9 cellular contexts compared by ENCODE assay signal in genomic region chrX:10725071-10725470, GRCh38.
DNase-seq lines count a peak whose midpoint lies in the region; ATAC-seq, FAIRE-seq and TF ChIP-seq lines count a peak whose summit lies in the region.
"Had no signal": no experiment of that assay in that cellular context is flagged by ENCODE, and none has a peak within 500 bp of the region (broad histone marks: within the 10 kb centered on the region; RNA-seq: fewer than 3 reads in every experiment).

No MANE protein-coding gene starts in this region.

- peaks cover 3% of the 10 kb centered on the region for H3K9me3 Mint-ChIP-seq in progenitor cell of endocrine pancreas (ENCODE audit: low read depth)

- H3K9me1 ChIP-seq in IMR-90 (ENCODE audit: insufficient read depth, low read length) (no peaks in the 10 kb centered on the region), K562 (ENCODE audit: control insufficient read depth, insufficient read depth, low read length) (no peaks in the 10 kb centered on the region)

- no peak overlapping the region for H2BK20ac ChIP-seq in IMR-90 (ENCODE audit: low read depth, low read length)

- no peaks in the 10 kb centered on the region for H3K79me2 ChIP-seq in K562 (ENCODE audit: control insufficient read depth, insufficient read depth, low read length)

- no peak overlapping the region for H3K4me3 Mint-ChIP-seq in progenitor cell of endocrine pancreas (ENCODE audit: low read depth)

- H3K27ac ChIP-seq in IMR-90 (ENCODE audit: insufficient read depth, low read length) (no peak overlapping the region), K562 (ENCODE audit: extremely low read depth, low read depth, low read length) (no peak overlapping the region), caudate nucleus (ENCODE audit: low read depth, low read length) (no peak overlapping the region)

- CTCF ChIA-PET in IMR-90 (lab: Yijun Ruan, JAX), result interaction anchor here (0.7 to 1.4 kb wide), 5 partner anchors 17 to 534 kb away, joined by 3 to 5 read pairs (median 4); no protein-coding TSS in a partner anchor
- CTCF ChIA-PET in K562 (lab: Yijun Ruan, JAX; ENCODE audit: low intra/inter-chr PET ratio), result no interaction called here

- WGBS in IMR-90 (ENCODE audit: extremely low coverage in 2 of 2, insufficient read length in 1 of 2), 2 experiments, result no CpG with 5 or more reads among the region's 3 CpGs
- WGBS in K562 (ENCODE audit: insufficient coverage, low coverage, missing lambda C conversion rate), result 0% methylated on average over 3 of the region's 3 CpGs

- ATAC-seq in IMR-90 (ENCODE audit: low read depth) (no peak), K562 (peak; percentile 63; the same call in 1 of the 3 replicates), HG02763 (IDR thresholded peaks at IDR 0.05; ENCODE audit: unreplicated experiment) (no peak), esophagus mucosa (no peak)

- BruUV-seq in IMR-90 (replicated peaks; lab: Mats Ljungman, UMichigan), result no TSS peak
- BruUV-seq in K562 (replicated peaks; lab: Mats Ljungman, UMichigan), result no TSS peak

- H2AK5ac ChIP-seq in IMR-90 (ENCODE audit: low read depth, low read length), result no peak overlapping the region

- intact Hi-C loops in IMR-90 (cut with micrococcal nuclease), result no loop called here
- intact Hi-C loops in K562 (cut with micrococcal nuclease), result no loop called here

- dilution Hi-C loops in IMR-90 (cut with HindIII; ENCODE audit: low sequenced_read_pairs, unreplicated experiment), result no loop called here

- H3K4me1 Mint-ChIP-seq in progenitor cell of endocrine pancreas (ENCODE audit: low read depth), result no peaks in the 10 kb centered on the region

- H3K4me3 ChIP-seq in IMR-90 (ENCODE audit: insufficient read depth, low read depth, low read length) (no peak overlapping the region), K562 (no peak overlapping the region)

- H4K20me1 ChIP-seq in IMR-90 (ENCODE audit: insufficient read depth, low read length) (no peaks in the 10 kb centered on the region), K562 (replicated peaks; ENCODE audit: control insufficient read depth, insufficient read depth, low read length) (no peaks in the 10 kb centered on the region)

- H3K4me2 ChIP-seq in IMR-90 (ENCODE audit: low read depth, low read length), result no peak overlapping the region
- no peak overlapping the region for H3K4me2 ChIP-seq in K562 (ENCODE audit: insufficient read depth, low read length)

- H4K91ac ChIP-seq in IMR-90 (ENCODE audit: insufficient read depth, low read depth, low read length), result no peak overlapping the region

- TF ChIP-seq CTCF in IMR-90 (conservative IDR thresholded peaks at IDR 0.05; ENCODE audit: low read depth, low read length) (0 out of 2 replicates have a peak, but pooled peaks have one; percentile 22), K562 (IDR thresholded peaks at IDR 0.05 in 2 of 3, conservative IDR thresholded peaks at IDR 0.05 in 1 of 3; ENCODE audit: insufficient read depth in 2 of 3, low read depth in 1 of 3, low read length in 3 of 3) (peak; percentile 27 to 39 (median 33); a peak in 4 of 6 replicates), progenitor cell of endocrine pancreas (IDR thresholded peaks at IDR 0.05; ENCODE audit: unreplicated experiment) (peak; percentile 48)

- in situ Hi-C loops in IMR-90 (cut with MboI; ENCODE audit: low sequenced_read_pairs), result no loop called here
- in situ Hi-C loops in K562 (cut with MboI), result no loop called here

- no peaks in the 10 kb centered on the region for H3K79me1 ChIP-seq in IMR-90 (ENCODE audit: low read depth in 1 of 2, low read length in 2 of 2)

- H2AK9ac ChIP-seq in IMR-90 (replicated peaks; ENCODE audit: low read depth, low read length, poor library complexity), result no peak overlapping the region

- H4K5ac ChIP-seq in IMR-90 (ENCODE audit: low read depth, low read length), result no peak overlapping the region

- H3K4me1 ChIP-seq in IMR-90 (ENCODE audit: control insufficient read depth, insufficient read depth, low read length) (0 out of 2 replicates have a peak, but pooled peaks cover 1% of the 10 kb centered on the region), K562 (replicated peaks in 1 of 2; ENCODE audit: control insufficient read depth in 2 of 2, insufficient read depth in 2 of 2, low read length in 2 of 2) (no peaks in the 10 kb centered on the region)

- H2BK5ac ChIP-seq in IMR-90 (ENCODE audit: low read depth, low read length, poor library complexity, severe bottlenecking), result no peak overlapping the region

- H2AFZ ChIP-seq in IMR-90 (replicated peaks; ENCODE audit: low read length, poor library complexity) (no peak overlapping the region), K562 (ENCODE audit: low read depth, low read length) (no peak overlapping the region)

- no peak for TF ChIP-seq EP300 in K562 (IDR thresholded peaks at IDR 0.05; ENCODE audit: low read length)

- H3K9ac ChIP-seq in IMR-90 (ENCODE audit: low read depth, low read length), result no peak overlapping the region
- H3K9ac ChIP-seq in K562 (ENCODE audit: insufficient read depth in 1 of 2, low read depth in 2 of 2, low read length in 2 of 2), result no peak overlapping the region

- POLR2A ChIA-PET in IMR-90 (lab: Charles Lee; ENCODE audit: unreplicated experiment) (interaction anchor here (1.0 kb wide), 1 partner anchor 376 kb away, joined by 5 read pairs; no protein-coding TSS in a partner anchor), K562 (lab: Yijun Ruan, JAX) (interaction anchor here (0.6 to 0.9 kb wide), 3 partner anchors 10 to 1186 kb away, joined by 3 read pairs; no protein-coding TSS in a partner anchor)

- DNase-seq in SIG-M5 treated with dmso at 0.1 percent for 504 hours (lab: John Stamatoyannopoulos, UW; ENCODE audit: unreplicated experiment) (peak; percentile 0), SIG-M5 (lab: John Stamatoyannopoulos, UW) (no peak), IMR-90 (peak; percentile 4), K562 (ENCODE audit: extremely low read depth in 1 of 4, low spot score in 3 of 4) (peak; percentile 8 to 32 (median 22)), progenitor cell of endocrine pancreas (ENCODE audit: low spot score, unreplicated experiment) (no peak), caudate nucleus (lab: John Stamatoyannopoulos, UW) (no peak)
- DNase-seq: C1 segment of cervical spinal cord had no signal

- no peak overlapping the region for H3K27ac Mint-ChIP-seq in progenitor cell of endocrine pancreas

- FAIRE-seq in K562 (lab: Jason Lieb, UNC), result no peak

- no peak overlapping the region for H3K14ac ChIP-seq in IMR-90 (replicated peaks; ENCODE audit: low read depth, low read length)

- H3K56ac ChIP-seq in IMR-90 (ENCODE audit: extremely low read depth, insufficient read depth, low read length), result no peak overlapping the region

- H3K36me3 ChIP-seq in IMR-90 (ENCODE audit: control insufficient read depth, insufficient read depth, low read length), result no peaks in the 10 kb centered on the region
- H3K36me3 ChIP-seq in K562 (ENCODE audit: control insufficient read depth, insufficient read depth, low read length), result no peaks in the 10 kb centered on the region

- H3K27me3 ChIP-seq in IMR-90 (ENCODE audit: control insufficient read depth, insufficient read depth, low read length) (no peaks in the 10 kb centered on the region), K562 (ENCODE audit: control insufficient read depth in 2 of 2, insufficient read depth in 2 of 2, low read length in 2 of 2) (peaks cover 0 to 2% of the 10 kb centered on the region in 2 experiments; a peak in 1 of 5 replicates)

- H3K18ac ChIP-seq in IMR-90 (ENCODE audit: low read depth, low read length), result no peak overlapping the region

- no peak overlapping the region for H2BK15ac ChIP-seq in IMR-90 (ENCODE audit: low read depth, low read length)

- H2BK120ac ChIP-seq in IMR-90 (ENCODE audit: low read depth, low read length), result no peak overlapping the region

- no peaks in the 10 kb centered on the region for H3K36me3 Mint-ChIP-seq in progenitor cell of endocrine pancreas (ENCODE audit: insufficient read depth)

- H3K9me3 ChIP-seq in IMR-90 (ENCODE audit: control insufficient read depth, insufficient read depth, low read length), result no peaks in the 10 kb centered on the region
- H3K9me3 ChIP-seq in K562 (replicated peaks; ENCODE audit: control insufficient read depth, insufficient read depth, low read depth, low read length), result no peaks in the 10 kb centered on the region

- TF ChIP-seq POLR2A in IMR-90 (IDR thresholded peaks at IDR 0.05; ENCODE audit: low read depth, low read length) (no peak), K562 (conservative IDR thresholded peaks at IDR 0.05) (no peak)

- H3K23ac ChIP-seq in IMR-90 (ENCODE audit: low read depth, low read length), result no peak overlapping the region

- no peak overlapping the region for H4K8ac ChIP-seq in IMR-90 (ENCODE audit: low read depth in 2 of 2, low read length in 2 of 2)

- H3K27me3 Mint-ChIP-seq in progenitor cell of endocrine pancreas, result no peaks in the 10 kb centered on the region

- H3K4ac ChIP-seq in IMR-90 (ENCODE audit: low read depth, low read length), result no peak overlapping the region

- TF ChIP-seq RAD21 in IMR-90 (IDR thresholded peaks at IDR 0.05; ENCODE audit: low read length) (no peak), K562 (CRISPR knock-in tag; conservative IDR thresholded peaks at IDR 0.05 in 1 of 2, IDR thresholded peaks at IDR 0.05 in 1 of 2) (no peak)

TF ChIP-seq in IMR-90, 13 proteins besides CTCF, POLR2A, EP300 and RAD21 (continues in another document):
- no peak for TF ChIP-seq USF2 (IDR thresholded peaks at IDR 0.05; ENCODE audit: low read depth, low read length)
- no peak for TF ChIP-seq MAFK (IDR thresholded peaks at IDR 0.05; ENCODE audit: low read depth, low read length)
- no peak for TF ChIP-seq FOS (IDR thresholded peaks at IDR 0.05; ENCODE audit: low read depth, low read length)
- TF ChIP-seq RFX5 (IDR thresholded peaks at IDR 0.05; ENCODE audit: low read depth, low read length), result no peak

TF ChIP-seq in K562, 482 proteins besides CTCF, POLR2A, EP300 and RAD21:
- TF ChIP-seq PKNOX1 (IDR thresholded peaks at IDR 0.05), result peak; percentile 41; the same call in 1 of the 2 replicates
- no peak for TF ChIP-seq PCBP2 (IDR thresholded peaks at IDR 0.05; ENCODE audit: low read depth, low read length, poor library complexity, severe bottlenecking)

Comparison
In these comparisons a context has a peak if more than half of its experiments do, and no peak if none do; other contexts are left out.
1. DNase-seq: peak in SIG-M5 treated with dmso at 0.1 percent for 504 hours (single experiment), IMR-90 (single experiment) and K562 (4 of 4); none in SIG-M5 (single experiment), progenitor cell of endocrine pancreas (single experiment) and caudate nucleus (0 of 61).
2. Peak in every context shown above with its lines, with median percentiles within 50 percentile points of each other: CTCF ChIP-seq.